13 cellular contexts compared by ENCODE assay signal in the genomic region with DNA sequence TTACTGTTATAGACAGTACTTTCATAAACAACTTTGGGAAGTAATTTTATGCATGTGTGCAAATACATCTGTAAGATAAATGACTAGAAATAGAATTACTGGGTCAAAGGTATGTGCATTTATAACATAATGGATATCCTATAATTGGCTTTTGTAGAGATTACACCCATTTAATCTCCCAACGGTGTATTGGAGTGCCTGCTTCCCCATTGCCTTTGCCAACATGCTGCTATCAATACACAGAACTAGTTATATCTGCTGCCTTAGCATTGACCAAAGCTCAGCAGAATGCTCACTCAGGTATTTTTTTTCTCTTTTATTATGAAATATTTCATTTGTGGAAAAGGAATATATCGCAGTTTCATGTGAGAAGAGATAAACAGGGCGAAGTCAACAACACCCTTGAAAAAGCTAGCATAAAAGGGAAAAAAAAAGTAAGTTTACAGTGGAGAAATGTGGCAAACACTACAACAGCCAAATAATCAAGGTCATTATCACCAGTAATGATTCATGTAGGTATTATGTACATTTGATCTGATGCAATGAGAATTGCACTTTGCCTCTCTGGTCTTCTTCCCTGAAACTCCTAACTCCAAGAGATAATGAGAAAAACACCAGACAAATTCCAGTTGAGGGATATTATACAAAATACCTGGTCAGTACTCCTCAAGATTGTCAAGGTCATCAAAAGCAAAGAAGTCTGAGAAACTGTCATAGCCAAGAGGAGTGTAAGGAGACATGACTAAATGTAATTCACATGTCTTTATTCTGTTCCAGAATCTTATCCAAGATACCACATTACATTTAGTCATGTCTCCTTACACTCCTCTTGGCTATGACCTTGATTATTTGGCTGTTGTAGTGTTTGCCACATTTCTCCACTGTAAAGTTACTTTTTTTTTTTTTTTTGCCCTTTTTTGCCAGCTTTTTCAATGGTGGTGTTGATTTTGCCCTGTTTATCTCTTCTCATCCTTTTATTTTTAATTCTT.
A peak's percentile ranks its signal among the peaks of the same experiment; 100 is the strongest.
DNase-seq lines count a peak whose midpoint lies in the region; ATAC-seq and TF ChIP-seq lines count a peak whose summit lies in the region.
"Had no signal": no experiment of that assay in that cellular context is flagged by ENCODE, and none has a peak within 500 bp of the region (broad histone marks: within the 10 kb centered on the region; RNA-seq: fewer than 3 reads in every experiment).

No MANE protein-coding gene starts in this region.

- no peak overlapping the region for H3K9ac ChIP-seq in parathyroid adenoma
- H3K9ac ChIP-seq: BLaER1 treated with 17β-estradiol and CSF1 and Interleukin-3, amounts not matched to agents 10 nM and 100 nM had no signal

- no peak overlapping the region for H3K27ac ChIP-seq in HEK293 (ENCODE audit: extremely low read depth, low read depth, low read length)
- H3K27ac ChIP-seq in RWPE2 (ENCODE audit: poor library complexity, severe bottlenecking), result peak overlapping the region; percentile 80
- H3K27ac ChIP-seq in parathyroid adenoma, result peak overlapping the region; percentile 0
- H3K27ac ChIP-seq: BLaER1 treated with 17β-estradiol and CSF1 and Interleukin-3, amounts not matched to agents 10 nM and 100 nM; heart right ventricle had no signal

- H3K79me2 ChIP-seq in parathyroid adenoma, result peaks cover 14% of the 10 kb centered on the region

- H2AFZ ChIP-seq in parathyroid adenoma, result no peak overlapping the region

- H3K36me3 ChIP-seq in HEK293 (ENCODE audit: control insufficient read depth in 2 of 2, insufficient read depth in 1 of 2, low read length in 2 of 2) (peaks cover 0 to 3% of the 10 kb centered on the region in 2 experiments; a peak in 1 of 3 replicates), RWPE2 (ENCODE audit: low read depth) (no peaks in the 10 kb centered on the region), parathyroid adenoma (ENCODE audit: control insufficient read depth, insufficient read depth, low read length) (no peaks in the 10 kb centered on the region)
- H3K36me3 ChIP-seq: heart right ventricle had no signal

- no peaks in the 10 kb centered on the region for H3K9me3 ChIP-seq in HEK293 (ENCODE audit: control insufficient read depth, insufficient read depth, low read depth, low read length)
- H3K9me3 ChIP-seq in RWPE2 (ENCODE audit: severe bottlenecking), result no peaks in the 10 kb centered on the region
- H3K9me3 ChIP-seq in parathyroid adenoma (ENCODE audit: control insufficient read depth, low read length), result no peaks in the 10 kb centered on the region
- H3K9me3 ChIP-seq: BLaER1 treated with 17β-estradiol and CSF1 and Interleukin-3, amounts not matched to agents 10 nM and 100 nM; heart right ventricle had no signal

- no peak for DNase-seq in RWPE2 (ENCODE audit: low spot score)
- DNase-seq in fibroblast of mammary gland (ENCODE audit: low read depth), result peak; percentile 14
- no peak for DNase-seq in 8988T
- DNase-seq in anterior cingulate cortex (lab: John Stamatoyannopoulos, UW), result no peak
- DNase-seq in NCI-H2107 (lab: John Stamatoyannopoulos, UW), result no peak
- DNase-seq: activated CD4-positive, alpha-beta memory T cell treated with anti-CD3 and anti-CD28 coated beads for 36 hours; DMS79; heart right ventricle; stimulated activated CD4-positive, alpha-beta T cell treated with anti-CD3 and anti-CD28 coated beads, Interleukin-4, amount 100 ng/mL, for 24 hours; stimulated activated CD8-positive, alpha-beta memory T cell treated with anti-CD3 and anti-CD28 coated beads, Interleukin-4, amount 100 ng/mL, for 48 hours had no signal

- peak; percentile 37; the same call in 1 of the 3 replicates for ATAC-seq in RWPE2 (ENCODE audit: low read depth)

- peaks cover 8% of the 10 kb centered on the region for H3K4me1 ChIP-seq in HEK293 (ENCODE audit: control insufficient read depth, insufficient read depth, low read length)
- peaks cover 40% of the 10 kb centered on the region for H3K4me1 ChIP-seq in RWPE2 (ENCODE audit: insufficient read depth, poor library complexity, severe bottlenecking)
- H3K4me1 ChIP-seq in parathyroid adenoma, result peaks cover 15% of the 10 kb centered on the region

- TF ChIP-seq CTCF in HEK293 (tag by site-specific recombination; IDR thresholded peaks at IDR 0.05) (no peak), RWPE2 (IDR thresholded peaks at IDR 0.05; ENCODE audit: poor library complexity, severe bottlenecking) (no peak), fibroblast of mammary gland (conservative IDR thresholded peaks at IDR 0.05; ENCODE audit: control insufficient read depth, insufficient read depth, low read depth, low read length) (no peak), parathyroid adenoma (IDR thresholded peaks at IDR 0.05) (no peak)

- H3K4me3 ChIP-seq in HEK293 (ENCODE audit: low read depth, low read length) (no peak overlapping the region), RWPE2 (ENCODE audit: severe bottlenecking) (no peak overlapping the region), fibroblast of mammary gland (ENCODE audit: control insufficient read depth, low read depth, low read length) (no peak overlapping the region), parathyroid adenoma (ENCODE audit: low read depth, low read length) (no peak overlapping the region)
- H3K4me3 ChIP-seq: BLaER1 treated with 17β-estradiol and CSF1 and Interleukin-3, amounts not matched to agents 10 nM and 100 nM; heart right ventricle had no signal

- POLR2A ChIA-PET in HEK293 (lab: Yijun Ruan, JAX), result no interaction called here

- CTCF ChIA-PET in HEK293 (lab: Yijun Ruan, JAX), result interaction anchor here (1.1 to 1.4 kb wide), 2 partner anchors 38 to 240 kb away, joined by 3 to 4 read pairs; no protein-coding TSS in a partner anchor

- H3K27me3 ChIP-seq in RWPE2 (ENCODE audit: insufficient read depth, poor library complexity, severe bottlenecking), result no peaks in the 10 kb centered on the region
- H3K27me3 ChIP-seq in parathyroid adenoma (ENCODE audit: control insufficient read depth, insufficient read depth, low read length), result no peaks in the 10 kb centered on the region
- H3K27me3 ChIP-seq: BLaER1 treated with 17β-estradiol and CSF1 and Interleukin-3, amounts not matched to agents 10 nM and 100 nM; heart right ventricle had no signal

- H3K4me2 ChIP-seq in parathyroid adenoma (ENCODE audit: low read length), result no peak overlapping the region
- H3K4me2 ChIP-seq: BLaER1 treated with 17β-estradiol and CSF1 and Interleukin-3, amounts not matched to agents 10 nM and 100 nM had no signal

TF ChIP-seq in HEK293, 187 proteins besides CTCF, POLR2A, EP300 and RAD21:
- TF ChIP-seq ZNF707 (tag by site-specific recombination; IDR thresholded peaks at IDR 0.05) (no peak), PRDM1 (tag by site-specific recombination; IDR thresholded peaks at IDR 0.05) (peak; percentile 50; the same call in 1 of the 2 replicates)
- TF ChIP-seq, protein P1, sequence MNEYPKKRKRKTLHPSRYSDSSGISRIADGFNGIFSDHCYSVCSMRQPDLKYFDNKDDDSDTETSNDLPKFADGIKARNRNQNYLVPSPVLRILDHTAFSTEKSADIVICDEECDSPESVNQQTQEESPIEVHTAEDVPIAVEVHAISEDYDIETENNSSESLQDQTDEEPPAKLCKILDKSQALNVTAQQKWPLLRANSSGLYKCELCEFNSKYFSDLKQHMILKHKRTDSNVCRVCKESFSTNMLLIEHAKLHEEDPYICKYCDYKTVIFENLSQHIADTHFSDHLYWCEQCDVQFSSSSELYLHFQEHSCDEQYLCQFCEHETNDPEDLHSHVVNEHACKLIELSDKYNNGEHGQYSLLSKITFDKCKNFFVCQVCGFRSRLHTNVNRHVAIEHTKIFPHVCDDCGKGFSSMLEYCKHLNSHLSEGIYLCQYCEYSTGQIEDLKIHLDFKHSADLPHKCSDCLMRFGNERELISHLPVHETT (tag by site-specific recombination; IDR thresholded peaks at IDR 0.05), result no peak
TF ChIP-seq in HEK293: peak in this region for 1.
